ENCODE assay signal across 8 cellular contexts in the genomic region with DNA sequence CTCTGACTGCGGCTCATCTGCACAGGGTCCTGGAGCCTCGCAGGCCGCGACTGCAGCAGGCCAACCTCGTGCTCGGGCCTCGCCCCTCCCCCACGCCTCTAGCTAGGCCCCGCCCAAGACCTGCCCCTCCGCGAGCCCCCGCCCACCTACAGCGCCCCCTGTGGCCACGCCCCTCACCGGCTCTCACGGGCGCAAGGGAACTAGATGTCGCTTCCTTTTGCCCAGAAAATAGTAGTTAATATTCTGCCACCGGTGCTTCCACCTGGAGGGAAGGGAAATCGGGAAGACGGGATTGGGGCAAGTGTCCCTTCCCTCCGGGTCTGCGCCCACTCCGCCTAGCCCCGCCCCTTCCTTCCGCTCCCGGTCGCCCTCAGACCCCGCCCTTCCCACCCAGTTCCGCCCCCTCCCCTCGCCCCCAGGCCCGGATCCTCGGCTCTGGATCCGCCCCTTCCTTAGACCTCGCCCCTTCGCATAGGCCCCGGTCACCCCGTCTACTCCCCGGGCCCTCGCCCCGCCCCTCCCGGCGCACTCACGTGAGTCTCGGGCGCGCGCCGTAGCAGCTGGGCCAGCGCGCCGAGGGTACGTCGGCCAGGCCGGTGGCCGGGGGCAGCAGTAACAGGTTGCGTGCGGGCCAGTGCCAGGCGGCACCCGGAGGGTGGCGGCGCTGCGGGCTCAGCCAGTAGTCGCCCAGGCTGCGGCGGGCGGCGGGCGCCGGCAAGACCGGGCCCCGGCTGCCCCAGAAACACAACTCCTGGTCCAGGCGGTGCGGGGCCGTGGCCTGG. TPM values are rescaled to one million over a fixed set of nuclear protein-coding genes. Genes with fewer than 3 reads are reported as not detected.
DNase-seq lines count a peak whose midpoint lies in the region; ATAC-seq and TF ChIP-seq lines count a peak whose summit lies in the region.

No MANE protein-coding gene starts in this region.

- H3K4me2 ChIP-seq in KMS-11, result peak overlapping the region; percentile 68

- peak overlapping the region; percentile 62 for H2AFZ ChIP-seq in KMS-11 (ENCODE audit: low read depth)

- no peaks in the 10 kb centered on the region for H4K20me1 ChIP-seq in KMS-11 (ENCODE audit: insufficient read depth)

- BruUV-seq in Panc1 (replicated peaks; lab: Mats Ljungman, UMichigan), result no TSS peak

- CTCF ChIA-PET in Panc1 (lab: Charles Lee), result interaction anchor here (0.6 kb wide), 1 partner anchor 14 kb away, joined by 7 read pairs; no protein-coding TSS in a partner anchor

- peak overlapping the region; percentile 13; the same call in 1 of the 2 replicates for H3K27ac ChIP-seq in KMS-11
- peak overlapping the region; percentile 81 for H3K27ac ChIP-seq in Panc1 (ENCODE audit: low read length)

- H3K4me1 ChIP-seq in KMS-11 (ENCODE audit: low read depth, poor library complexity, severe bottlenecking), result peaks cover 13% of the 10 kb centered on the region
- peaks cover 9% of the 10 kb centered on the region; the same call in 1 of the 2 replicates for H3K4me1 ChIP-seq in Panc1 (ENCODE audit: control insufficient read depth, insufficient read depth, low read length)

- in situ Hi-C loops in Panc1 (cut with HindIII; ENCODE audit: low pct_unique_long_range_greater_than_20kb, low sequenced_read_pairs), result no loop called here

- H3K27ac Mint-ChIP-seq in activated T-cell treated with anti-CD3 and anti-CD28 coated beads, Interleukin-2, amount 50 U/mL, for 72 hours, result no peak overlapping the region
- peak overlapping the region; percentile 70 to 96 (median 86) for H3K27ac Mint-ChIP-seq in naive B cell
- peak overlapping the region; percentile 54 for H3K27ac Mint-ChIP-seq in stimulated activated effector memory CD8-positive, alpha-beta T cell treated with anti-CD3 and anti-CD28 coated beads, Interleukin-12 subunit alpha, Interleukin-12 subunit beta, amount 100 ng/mL, for 72 hours

- peak; percentile 94 for DNase-seq in DMS79 treated with DMSO at 0.1 percent for 48 hours (lab: John Stamatoyannopoulos, UW)
- DNase-seq in Panc1 (ENCODE audit: low read depth, low spot score), result peak; percentile 69
- peak; percentile 94 to 96 for DNase-seq in activated T-cell treated with anti-CD3 and anti-CD28 coated beads, Interleukin-2, amount 50 U/mL, for 72 hours
- peak; percentile 92 for DNase-seq in fibroblast of gingiva (ENCODE audit: low read depth)
- peak; percentile 91 for DNase-seq in naive B cell
- peak; percentile 74 to 92 for DNase-seq in stimulated activated effector memory CD8-positive, alpha-beta T cell treated with anti-CD3 and anti-CD28 coated beads, Interleukin-12 subunit alpha, Interleukin-12 subunit beta, amount 100 ng/mL, for 72 hours (ENCODE audit: low spot score in 2 of 2)

- no peaks in the 10 kb centered on the region for H3K27me3 Mint-ChIP-seq in activated T-cell treated with anti-CD3 and anti-CD28 coated beads, Interleukin-2, amount 50 U/mL, for 72 hours (ENCODE audit: low read depth)
- H3K27me3 Mint-ChIP-seq in naive B cell, result no peaks in the 10 kb centered on the region

- H3K4me1 Mint-ChIP-seq in activated T-cell treated with anti-CD3 and anti-CD28 coated beads, Interleukin-2, amount 50 U/mL, for 72 hours (ENCODE audit: low read depth), result peaks cover 33% of the 10 kb centered on the region
- peaks cover 25 to 78% (median 45%) of the 10 kb centered on the region in 3 donors for H3K4me1 Mint-ChIP-seq in naive B cell
- peaks cover 41% of the 10 kb centered on the region for H3K4me1 Mint-ChIP-seq in stimulated activated effector memory CD8-positive, alpha-beta T cell treated with anti-CD3 and anti-CD28 coated beads, Interleukin-12 subunit alpha, Interleukin-12 subunit beta, amount 100 ng/mL, for 72 hours

- H3K4me3 ChIP-seq in KMS-11 (IDR thresholded peaks at IDR 0.05; ENCODE audit: insufficient read depth, low read depth, low read length) (no peak overlapping the region), Panc1 (ENCODE audit: low read depth in 2 of 2, low read length in 2 of 2) (peak overlapping the region; percentile 62 to 64)

- H3K9me3 ChIP-seq in Panc1 (ENCODE audit: control insufficient read depth, insufficient read depth, low read depth, low read length), result no peaks in the 10 kb centered on the region

- no peaks in the 10 kb centered on the region for H3K9me3 Mint-ChIP-seq in activated T-cell treated with anti-CD3 and anti-CD28 coated beads, Interleukin-2, amount 50 U/mL, for 72 hours
- no peaks in the 10 kb centered on the region for H3K9me3 Mint-ChIP-seq in naive B cell
- no peaks in the 10 kb centered on the region for H3K9me3 Mint-ChIP-seq in stimulated activated effector memory CD8-positive, alpha-beta T cell treated with anti-CD3 and anti-CD28 coated beads, Interleukin-12 subunit alpha, Interleukin-12 subunit beta, amount 100 ng/mL, for 72 hours

- ATAC-seq in GM21717 (IDR thresholded peaks at IDR 0.05; ENCODE audit: unreplicated experiment), result peak; percentile 66
- ATAC-seq in Panc1, result peak; percentile 95
- ATAC-seq in activated T-cell treated with anti-CD3 and anti-CD28 coated beads, Interleukin-2, amount 50 U/mL, for 72 hours (replicated peaks in 1 of 2), result peak; percentile 95
- ATAC-seq in naive B cell (ENCODE audit: low read depth in 2 of 2), result peak; percentile 93
- peak; percentile 92 for ATAC-seq in stimulated activated effector memory CD8-positive, alpha-beta T cell treated with anti-CD3 and anti-CD28 coated beads, Interleukin-12 subunit alpha, Interleukin-12 subunit beta, amount 100 ng/mL, for 72 hours

- H3K4me3 Mint-ChIP-seq in activated T-cell treated with anti-CD3 and anti-CD28 coated beads, Interleukin-2, amount 50 U/mL, for 72 hours, result peak overlapping the region; percentile 74 to 83
- peak overlapping the region; percentile 75 to 94 (median 86) for H3K4me3 Mint-ChIP-seq in naive B cell
- peak overlapping the region; percentile 66 for H3K4me3 Mint-ChIP-seq in stimulated activated effector memory CD8-positive, alpha-beta T cell treated with anti-CD3 and anti-CD28 coated beads, Interleukin-12 subunit alpha, Interleukin-12 subunit beta, amount 100 ng/mL, for 72 hours

- TF ChIP-seq CTCF in KMS-11 (conservative IDR thresholded peaks at IDR 0.05; ENCODE audit: low read depth, low read length) (peak; percentile 75), Panc1 (IDR thresholded peaks at IDR 0.05) (no peak)

- H3K9ac ChIP-seq in KMS-11, result peak overlapping the region; percentile 74; the same call in 1 of the 2 replicates

- no peaks in the 10 kb centered on the region for H3K36me3 ChIP-seq in KMS-11 (ENCODE audit: insufficient read depth)
- H3K36me3 ChIP-seq in Panc1 (ENCODE audit: control insufficient read depth, insufficient read depth, low read length), result no peaks in the 10 kb centered on the region

- H3K36me3 Mint-ChIP-seq in activated T-cell treated with anti-CD3 and anti-CD28 coated beads, Interleukin-2, amount 50 U/mL, for 72 hours (ENCODE audit: insufficient read depth in 2 of 2), result no peaks in the 10 kb centered on the region
- no peaks in the 10 kb centered on the region for H3K36me3 Mint-ChIP-seq in naive B cell
- peaks cover 17% of the 10 kb centered on the region for H3K36me3 Mint-ChIP-seq in stimulated activated effector memory CD8-positive, alpha-beta T cell treated with anti-CD3 and anti-CD28 coated beads, Interleukin-12 subunit alpha, Interleukin-12 subunit beta, amount 100 ng/mL, for 72 hours

- intact Hi-C loops in Panc1 (cut with micrococcal nuclease; ENCODE audit: unreplicated experiment), result no loop called here

- POLR2A ChIA-PET in Panc1 (lab: Charles Lee), result no interaction called here

- no peaks in the 10 kb centered on the region for H3K27me3 ChIP-seq in KMS-11 (ENCODE audit: insufficient read depth, low read depth)
- H3K27me3 ChIP-seq in Panc1 (ENCODE audit: control insufficient read depth, insufficient read depth, low read length), result no peaks in the 10 kb centered on the region

- H3K79me2 ChIP-seq in KMS-11 (ENCODE audit: insufficient read depth, low read depth), result no peaks in the 10 kb centered on the region

RNA-seq across cellular contexts. Expression of a gene that starts 11.0 kb away (rescaled TPM):
- 6.7 TPM for total RNA-seq in Panc1 (2021; ENCODE audit: unreplicated experiment)
- polyA plus RNA-seq in Panc1 (2012; ENCODE audit: insufficient read length), result 7.8 TPM
- 10 to 100 TPM in 1 of 2 donors, 1 to 10 TPM in 1; 9.2 to 14.0 TPM for total RNA-seq in activated T-cell treated with anti-CD3 and anti-CD28 coated beads, Interleukin-2, amount 50 U/mL, for 72 hours
- 1 to 10 TPM in 1 of 6 donors, under 1 TPM in 4, not detected in 1; 0.24 to 1.2 (median 0.53) TPM for polyA plus RNA-seq in naive B cell (ENCODE audit: low read depth in 6 of 6)

RNA-seq across cellular contexts. Expression of a gene that starts 11.1 kb away (rescaled TPM):
- total RNA-seq in Panc1 (2021; ENCODE audit: unreplicated experiment), result 3.6 TPM
- polyA plus RNA-seq in Panc1 (2012; ENCODE audit: insufficient read length), result 1.3 TPM
- 1 to 10 TPM; 1.2 to 1.9 TPM for total RNA-seq in activated T-cell treated with anti-CD3 and anti-CD28 coated beads, Interleukin-2, amount 50 U/mL, for 72 hours
- polyA plus RNA-seq in naive B cell (ENCODE audit: low read depth in 6 of 6), result 1 to 10 TPM in 3 of 6 donors, under 1 TPM in 3; 0.30 to 4.8 (median 0.94) TPM

RNA-seq across cellular contexts. Expression of a gene that starts 15.2 kb away (rescaled TPM):
- 176 TPM for total RNA-seq in Panc1 (2021; ENCODE audit: unreplicated experiment)
- 307 TPM for polyA plus RNA-seq in Panc1 (2012; ENCODE audit: insufficient read length)
- 10 to 100 TPM; 12.3 to 14.9 TPM for total RNA-seq in activated T-cell treated with anti-CD3 and anti-CD28 coated beads, Interleukin-2, amount 50 U/mL, for 72 hours
- 100 to 1,000 TPM; 171 to 297 (median 207) TPM for polyA plus RNA-seq in naive B cell (ENCODE audit: low read depth in 6 of 6)

RNA-seq across cellular contexts. Expression of a gene that starts 43.0 kb away (rescaled TPM):
- 64.9 TPM for total RNA-seq in Panc1 (2021; ENCODE audit: unreplicated experiment)
- 58.6 TPM for polyA plus RNA-seq in Panc1 (2012; ENCODE audit: insufficient read length)
- total RNA-seq in activated T-cell treated with anti-CD3 and anti-CD28 coated beads, Interleukin-2, amount 50 U/mL, for 72 hours, result 10 to 100 TPM; 50.6 to 67.7 TPM
- 10 to 100 TPM; 22.8 to 66.7 (median 44.0) TPM for polyA plus RNA-seq in naive B cell (ENCODE audit: low read depth in 6 of 6)

RNA-seq across cellular contexts. Expression of a gene that starts 59.4 kb away (rescaled TPM):
- total RNA-seq in Panc1 (2021; ENCODE audit: unreplicated experiment), result 256 TPM
- polyA plus RNA-seq in Panc1 (2012; ENCODE audit: insufficient read length), result 290 TPM
- total RNA-seq in activated T-cell treated with anti-CD3 and anti-CD28 coated beads, Interleukin-2, amount 50 U/mL, for 72 hours, result 100 to 1,000 TPM; 149 to 157 TPM
- polyA plus RNA-seq in naive B cell (ENCODE audit: low read depth in 6 of 6), result 100 to 1,000 TPM; 179 to 253 (median 204) TPM

Comparison
In these comparisons a context has a peak if more than half of its experiments do, and no peak if none do; other contexts are left out.
1. RNA of a gene that starts 15.2 kb away (total RNA-seq): 176 TPM in Panc1 (single experiment); 12.3 to 14.9 TPM in activated T-cell treated with anti-CD3 and anti-CD28 coated beads, Interleukin-2, amount 50 U/mL, for 72 hours; every median in the first group is over 10 times any median in the second.
2. Peak in every context shown above with its lines, with median percentiles within 50 percentile points of each other: DNase-seq, ATAC-seq and H3K4me3 Mint-ChIP-seq.